ENCODE assay signal across 18 cellular contexts in genomic region chr17:21066394-21066793, GRCh38. TPM values are rescaled to one million over a fixed set of nuclear protein-coding genes. Genes with fewer than 3 reads are reported as not detected.
DNase-seq lines count a peak whose midpoint lies in the region; ATAC-seq, FAIRE-seq and TF ChIP-seq lines count a peak whose summit lies in the region.
"Had no signal": no experiment of that assay in that cellular context is flagged by ENCODE, and none has a peak within 500 bp of the region (broad histone marks: within the 10 kb centered on the region; RNA-seq: fewer than 3 reads in every experiment).

No MANE protein-coding gene starts in this region.

- in situ Hi-C loops in HepG2 (cut with HindIII; ENCODE audit: extremely low pct_ligation_motif_present, low pct_unique_long_range_greater_than_20kb) = no loop called here
- in situ Hi-C loops in K562 (cut with MboI) = no loop called here

- BruUV-seq in HepG2 (replicated peaks; lab: Mats Ljungman, UMichigan) (no TSS peak), K562 (replicated peaks; lab: Mats Ljungman, UMichigan) (no TSS peak)

- H3K79me2 ChIP-seq in HepG2 (ENCODE audit: insufficient read depth, low read length) (no peaks in the 10 kb centered on the region), K562 (ENCODE audit: control insufficient read depth, insufficient read depth, low read length) (no peaks in the 10 kb centered on the region)

- ATAC-seq in HepG2 (peak; percentile 43), right lobe of liver (no peak), K562 (peak; percentile 64)
- ATAC-seq in CD4-positive, alpha-beta T cell (ENCODE audit: poor library complexity) = no peak
- ATAC-seq: HCT116, Panc1 had no signal

- no peaks in the 10 kb centered on the region for H4K20me1 ChIP-seq in HepG2 (ENCODE audit: insufficient read depth, low read length)
- H4K20me1 ChIP-seq in K562 (replicated peaks; ENCODE audit: control insufficient read depth, insufficient read depth, low read length) = no peaks in the 10 kb centered on the region

- H3K36me3 ChIP-seq in HepG2 (replicated peaks in 1 of 2; ENCODE audit: control insufficient read depth in 1 of 2, insufficient read depth in 2 of 2, low read length in 2 of 2) (no peaks in the 10 kb centered on the region), right lobe of liver (no peaks in the 10 kb centered on the region), K562 (ENCODE audit: control insufficient read depth, insufficient read depth, low read length) (no peaks in the 10 kb centered on the region)
- H3K36me3 ChIP-seq: BE2C had no signal

- H3K9me3 ChIP-seq in HepG2 (ENCODE audit: low read length) (no peaks in the 10 kb centered on the region), right lobe of liver (no peaks in the 10 kb centered on the region), K562 (replicated peaks; ENCODE audit: control insufficient read depth, insufficient read depth, low read depth, low read length) (no peaks in the 10 kb centered on the region)
- no peaks in the 10 kb centered on the region for H3K9me3 ChIP-seq in CD4-positive, alpha-beta T cell (ENCODE audit: control insufficient read depth, low read length)
- H3K9me3 ChIP-seq: BE2C had no signal

- CTCF ChIA-PET in HepG2 (lab: Yijun Ruan, JAX; ENCODE audit: low intra/inter-chr PET ratio, low total read pairs) (no interaction called here), K562 (lab: Yijun Ruan, JAX; ENCODE audit: low intra/inter-chr PET ratio) (no interaction called here)
- CTCF ChIA-PET in activated CD4-positive, alpha-beta T cell treated with anti-CD3 and anti-CD28 coated beads, Interleukin-2, amount 10 ng/mL, durations not matched to agents 7 days and 5 days (lab: Charles Lee) = interaction anchor here (0.9 kb wide), 1 partner anchor 28 kb away, joined by 3 read pairs; no protein-coding TSS in a partner anchor
- CTCF ChIA-PET in CD4-positive, alpha-beta T cell (lab: Charles Lee) = interaction anchor here (1.2 kb wide), 1 partner anchor 23 kb away, joined by 3 read pairs; no protein-coding TSS in a partner anchor

- H3K4me3 ChIP-seq in HepG2 (replicated peaks in 1 of 3; ENCODE audit: insufficient read depth in 1 of 3, low read depth in 2 of 3, low read length in 3 of 3) = no peak overlapping the region
- no peak overlapping the region for H3K4me3 ChIP-seq in right lobe of liver
- no peak overlapping the region for H3K4me3 ChIP-seq in K562

- POLR2A ChIA-PET in HepG2 (lab: Yijun Ruan, JAX) = no interaction called here
- POLR2A ChIA-PET in K562 (lab: Yijun Ruan, JAX) = interaction anchor here (0.8 to 0.9 kb wide), 2 partner anchors 13 to 33 kb away, joined by 3 to 4 read pairs; no protein-coding TSS in a partner anchor
- POLR2A ChIA-PET in activated CD4-positive, alpha-beta T cell treated with anti-CD3 and anti-CD28 coated beads, Interleukin-2, amount 10 ng/mL, durations not matched to agents 7 days and 5 days (lab: Charles Lee) = no interaction called here
- POLR2A ChIA-PET in CD4-positive, alpha-beta T cell (lab: Charles Lee) = no interaction called here

- no peaks in the 10 kb centered on the region for H3K27me3 Mint-ChIP-seq in activated CD4-positive, alpha-beta T cell treated with anti-CD3 and anti-CD28 coated beads, Interleukin-2, amount 10 ng/mL, durations not matched to agents 7 days and 5 days
- no peaks in the 10 kb centered on the region for H3K27me3 Mint-ChIP-seq in CD4-positive, alpha-beta T cell

- TF ChIP-seq RAD21 in HepG2 (CRISPR knock-in tag; IDR thresholded peaks at IDR 0.05) (no peak), K562 (CRISPR knock-in tag; conservative IDR thresholded peaks at IDR 0.05 in 1 of 2, IDR thresholded peaks at IDR 0.05 in 1 of 2) (no peak)

- H3K27me3 ChIP-seq in HepG2 (ENCODE audit: control insufficient read depth in 1 of 2, insufficient read depth in 2 of 2, low read length in 2 of 2) (peaks cover 3 to 17% of the 10 kb centered on the region in 2 experiments; a peak in 4 of 5 replicates), right lobe of liver (no peaks in the 10 kb centered on the region), K562 (ENCODE audit: control insufficient read depth in 2 of 2, insufficient read depth in 2 of 2, low read length in 2 of 2) (no peaks in the 10 kb centered on the region)
- H3K27me3 ChIP-seq in CD4-positive, alpha-beta T cell (ENCODE audit: control insufficient read depth, insufficient read depth, low read length) = no peaks in the 10 kb centered on the region
- H3K27me3 ChIP-seq: BE2C had no signal

- no CpG with 5 or more reads among the region's 2 CpGs for WGBS in HepG2 (ENCODE audit: low lambda C conversion rate)
- WGBS in right lobe of liver (ENCODE audit: insufficient coverage, low coverage, low lambda C conversion rate, missing lambda C conversion rate) = no CpG with 5 or more reads among the region's 2 CpGs
- 0% methylated on average over 2 of the region's 2 CpGs for WGBS in K562 (ENCODE audit: insufficient coverage, low coverage, missing lambda C conversion rate)

- H3K9me1 ChIP-seq in K562 (ENCODE audit: control insufficient read depth, insufficient read depth, low read length) = no peaks in the 10 kb centered on the region

- H3K9me3 Mint-ChIP-seq in activated CD4-positive, alpha-beta T cell treated with anti-CD3 and anti-CD28 coated beads, Interleukin-2, amount 10 ng/mL, durations not matched to agents 7 days and 5 days = no peaks in the 10 kb centered on the region
- no peaks in the 10 kb centered on the region for H3K9me3 Mint-ChIP-seq in CD4-positive, alpha-beta T cell

- H3K4me1 ChIP-seq in HepG2 (ENCODE audit: insufficient read depth, low read length) (no peaks in the 10 kb centered on the region), right lobe of liver (no peaks in the 10 kb centered on the region), K562 (replicated peaks in 1 of 2; ENCODE audit: control insufficient read depth in 2 of 2, insufficient read depth in 2 of 2, low read length in 2 of 2) (peaks cover 2 to 4% of the 10 kb centered on the region in 2 experiments; a peak in 3 of 5 replicates)
- H3K4me1 ChIP-seq: BE2C had no signal

- H2AFZ ChIP-seq in HepG2 (ENCODE audit: low read length) (no peak overlapping the region), K562 (ENCODE audit: low read depth, low read length) (no peak overlapping the region)

- TF ChIP-seq EP300 in HepG2 (IDR thresholded peaks at IDR 0.05; ENCODE audit: low read depth in 2 of 2, low read length in 2 of 2) (no peak), HepG2 (CRISPR knock-in tag; IDR thresholded peaks at IDR 0.05; ENCODE audit: borderline replicate concordance) (no peak), K562 (IDR thresholded peaks at IDR 0.05; ENCODE audit: low read length) (no peak)

- H3K4me3 Mint-ChIP-seq in activated CD4-positive, alpha-beta T cell treated with anti-CD3 and anti-CD28 coated beads, Interleukin-2, amount 10 ng/mL, durations not matched to agents 7 days and 5 days = no peak overlapping the region
- no peak overlapping the region for H3K4me3 Mint-ChIP-seq in CD4-positive, alpha-beta T cell

- H3K27ac ChIP-seq in HepG2 (ENCODE audit: extremely low read length, insufficient read depth, low read length) (no peak overlapping the region), right lobe of liver (no peak overlapping the region), K562 (ENCODE audit: extremely low read depth, low read depth, low read length) (no peak overlapping the region)
- no peak overlapping the region for H3K27ac ChIP-seq in CD4-positive, alpha-beta T cell (ENCODE audit: low read depth, low read length)

- TF ChIP-seq POLR2A in HepG2 (IDR thresholded peaks at IDR 0.05; ENCODE audit: insufficient read depth in 1 of 2, low read depth in 2 of 2, low read length in 2 of 2) (no peak), right lobe of liver (IDR thresholded peaks at IDR 0.05) (no peak), K562 (conservative IDR thresholded peaks at IDR 0.05) (no peak)

- no peaks in the 10 kb centered on the region for H3K36me3 Mint-ChIP-seq in activated CD4-positive, alpha-beta T cell treated with anti-CD3 and anti-CD28 coated beads, Interleukin-2, amount 10 ng/mL, durations not matched to agents 7 days and 5 days (ENCODE audit: low read depth)
- no peaks in the 10 kb centered on the region for H3K36me3 Mint-ChIP-seq in CD4-positive, alpha-beta T cell (ENCODE audit: low read depth)

- intact Hi-C loops in HepG2 (cut with micrococcal nuclease; ENCODE audit: unreplicated experiment) (no loop called here), right lobe of liver (cut with DNase I) (no loop called here), K562 (cut with micrococcal nuclease) (no loop called here), cardiac septum (cut with DNase I) (no loop called here)
- intact Hi-C loops in CD4-positive, alpha-beta T cell (cut with DNase I, micrococcal nuclease) = no loop called here

- TF ChIP-seq CTCF in HepG2 (CRISPR knock-in tag; IDR thresholded peaks at IDR 0.05) (no peak), right lobe of liver (IDR thresholded peaks at IDR 0.05) (no peak), K562 (IDR thresholded peaks at IDR 0.05 in 2 of 3, conservative IDR thresholded peaks at IDR 0.05 in 1 of 3; ENCODE audit: insufficient read depth in 2 of 3, low read depth in 1 of 3, low read length in 3 of 3) (no peak)
- no peak for TF ChIP-seq CTCF in CD4-positive, alpha-beta T cell (IDR thresholded peaks at IDR 0.05)

- H3K4me2 ChIP-seq in HepG2 (ENCODE audit: low read depth, low read length) (no peak overlapping the region), K562 (ENCODE audit: insufficient read depth, low read length) (no peak overlapping the region)

- H3K27ac Mint-ChIP-seq in activated CD4-positive, alpha-beta T cell treated with anti-CD3 and anti-CD28 coated beads, Interleukin-2, amount 10 ng/mL, durations not matched to agents 7 days and 5 days = no peak overlapping the region
- no peak overlapping the region for H3K27ac Mint-ChIP-seq in CD4-positive, alpha-beta T cell

- FAIRE-seq in HepG2 (lab: Jason Lieb, UNC) = no peak
- FAIRE-seq in K562 (lab: Jason Lieb, UNC) = no peak
- FAIRE-seq: A204.1, GM18507 had no signal

- H3K4me1 Mint-ChIP-seq in activated CD4-positive, alpha-beta T cell treated with anti-CD3 and anti-CD28 coated beads, Interleukin-2, amount 10 ng/mL, durations not matched to agents 7 days and 5 days = no peaks in the 10 kb centered on the region
- no peaks in the 10 kb centered on the region for H3K4me1 Mint-ChIP-seq in CD4-positive, alpha-beta T cell (ENCODE audit: low read depth)

- H3K9ac ChIP-seq in HepG2 (ENCODE audit: insufficient read depth, low read depth, low read length) (no peak overlapping the region), K562 (ENCODE audit: insufficient read depth in 1 of 2, low read depth in 2 of 2, low read length in 2 of 2) (peak overlapping the region in 1 of 2 experiments; percentile 45; a peak in 1 of 4 replicates)

- DNase-seq in HepG2 (ENCODE audit: low spot score) = no peak
- no peak for DNase-seq in right lobe of liver
- peak; percentile 14 for DNase-seq in M059J (ENCODE audit: low read depth)
- DNase-seq in K562 (ENCODE audit: extremely low read depth in 1 of 4, low spot score in 3 of 4) = peak in 1 of 4 experiments; percentile 20
- no peak for DNase-seq in cardiac septum (ENCODE audit: low spot score)
- DNase-seq in activated CD4-positive, alpha-beta T cell treated with anti-CD3 and anti-CD28 coated beads, Interleukin-2, amount 10 ng/mL, durations not matched to agents 7 days and 5 days = no peak
- DNase-seq in kidney glomerular epithelial cell (lab: John Stamatoyannopoulos, UW) = no peak
- DNase-seq in CD4-positive, alpha-beta T cell = no peak
- DNase-seq: BE2C, DMS 273 treated with DMSO at 0.1 percent for 48 hours, NCI-H1048, NCI-H2107, NCI-H748 treated with DMSO at 0.1 percent for 48 hours, SHP77 treated with DMSO at 0.1 percent for 48 hours had no signal

RNA-seq across cellular contexts. Expression of gene USP22, which starts 23.6 kb away (rescaled TPM):
- total RNA-seq in HepG2 (2016; rRNA removed; fragmentation: Illumina TruSeq; extraction: Trizol) (130 and 131 TPM in 2 replicates), right lobe of liver (10 to 100 TPM; 69.8 to 81.2 (median 77.7) TPM), K562 (2014; rRNA removed) (54.3 and 71.1 TPM in 2 replicates), K562 (2014; rRNA removed; fragmentation: Illumina TruSeq; extraction: Trizol) (59.6 and 61.6 TPM in 2 replicates), K562 (2015; rRNA removed; fragmentation: Illumina TruSeq; extraction: Trizol) (56.2 and 58.9 TPM in 2 replicates), K562 (2021) (105 and 113 TPM in 2 replicates), cardiac septum (200 TPM)
- 17.2 and 17.3 TPM in 2 replicates for total RNA-seq in HepG2 (2016; cell fraction: cytosol; rRNA removed; fragmentation: Illumina TruSeq; extraction: Trizol; ENCODE audit: low read depth)
- 119 and 130 TPM in 2 replicates for total RNA-seq in HepG2 (2016; cell fraction: insoluble cytoplasmic fraction; rRNA removed; fragmentation: Illumina TruSeq; extraction: Trizol)
- total RNA-seq in HepG2 (2016; cell fraction: membrane; rRNA removed; fragmentation: Illumina TruSeq; extraction: Trizol) = 54.1 and 54.4 TPM in 2 replicates
- 79.5 and 96.3 TPM in 2 replicates for total RNA-seq in HepG2 (2016; cell fraction: nucleus; rRNA removed; fragmentation: Illumina TruSeq; extraction: Trizol)
- polyA plus RNA-seq in HepG2 (2011; rRNA removed) (98.0 and 124 TPM in 2 replicates), K562 (2011; rRNA removed) (79.9 and 93.3 TPM in 2 replicates), K562 (2014; fragmentation: Illumina TruSeq; extraction: Trizol) (77.5 and 91.3 TPM in 2 replicates), K562 (2014; fragmentation: Nextera tagmentation; extraction: Ambion mirVana) (1 to 10 TPM; 6.5 to 7.5 TPM), K562 (2014; rRNA removed) (46.4 and 51.6 TPM in 2 replicates)
- 56.8 and 60.3 TPM in 2 replicates for polyA plus RNA-seq in HepG2 (2011; cell fraction: cytosol; rRNA removed)
- 126 and 139 TPM in 2 replicates for polyA plus RNA-seq in HepG2 (2011; cell fraction: nucleus; rRNA removed)
- 65.0 and 69.3 TPM in 2 replicates for polyA plus RNA-seq in HepG2 (2012)
- 4.2 and 4.5 TPM in 2 replicates for polyA plus RNA-seq in HepG2 (2016; cell fraction: cytosol; fragmentation: Illumina TruSeq; extraction: Trizol; ENCODE audit: low read depth)
- 65.3 and 91.2 TPM in 2 replicates for polyA plus RNA-seq in HepG2 (2016; cell fraction: insoluble cytoplasmic fraction; fragmentation: Illumina TruSeq; extraction: Trizol; ENCODE audit: low read depth)
- 18.3 and 19.5 TPM in 2 replicates for polyA plus RNA-seq in HepG2 (2016; cell fraction: membrane; fragmentation: Illumina TruSeq; extraction: Trizol; ENCODE audit: low read depth)
- 101 and 103 TPM in 2 replicates for polyA plus RNA-seq in HepG2 (2016; cell fraction: nucleus; fragmentation: Illumina TruSeq; extraction: Trizol; ENCODE audit: insufficient read depth, low read depth)
- 337 and 421 TPM in 2 replicates for polyA minus RNA-seq in HepG2 (2011; rRNA and poly(A)+ RNA removed; ENCODE audit: low replicate concordance)
- polyA minus RNA-seq in HepG2 (2011; cell fraction: cytosol; rRNA and poly(A)+ RNA removed) = 104 and 120 TPM in 2 replicates
- 71.7 and 94.2 TPM in 2 replicates for polyA minus RNA-seq in HepG2 (2011; cell fraction: nucleus; rRNA and poly(A)+ RNA removed)
- total RNA-seq in M059J (2014; rRNA removed; shearing (Covaris generic)) = 144 and 170 TPM in 2 replicates
- 184 and 279 TPM in 2 replicates for total RNA-seq in K562 (2011; cell fraction: chromatin; rRNA removed; ENCODE audit: low replicate concordance)
- total RNA-seq in K562 (2011; cell fraction: nucleolus; rRNA removed) = 118 and 126 TPM in 2 replicates
- 105 and 120 TPM in 2 replicates for total RNA-seq in K562 (2011; cell fraction: nucleoplasm; rRNA removed)
- 50.7 and 75.4 TPM in 2 replicates for polyA plus RNA-seq in K562 (2011; cell fraction: cytosol; rRNA removed)
- polyA plus RNA-seq in K562 (2011; cell fraction: nucleus; rRNA removed) = 89.8 and 116 TPM in 2 replicates
- 70.3 and 91.2 TPM in 2 replicates for polyA plus RNA-seq in K562 (2012)
- 158 and 167 TPM in 2 replicates for polyA minus RNA-seq in K562 (2011; rRNA and poly(A)+ RNA removed)
- 74.7 and 128 TPM in 2 replicates for polyA minus RNA-seq in K562 (2011; cell fraction: cytosol; rRNA and poly(A)+ RNA removed)
- 43.2 and 82.8 TPM in 2 replicates for polyA minus RNA-seq in K562 (2011; cell fraction: nucleus; rRNA and poly(A)+ RNA removed)
- total RNA-seq in activated CD4-positive, alpha-beta T cell treated with anti-CD3 and anti-CD28 coated beads, Interleukin-2, amount 10 ng/mL, durations not matched to agents 7 days and 5 days = 100 to 1,000 TPM; 147 to 162 TPM
- total RNA-seq in CD4-positive, alpha-beta T cell = 100 to 1,000 TPM; 194 to 217 TPM

Comparison
In these comparisons a context has a peak if more than half of its experiments do, and no peak if none do; other contexts are left out.
1. ATAC-seq: peak in HepG2 (single experiment) and K562 (single experiment); none in right lobe of liver (0 of 4) and CD4-positive, alpha-beta T cell (single experiment).
2. CTCF ChIA-PET loops: an anchor here in activated CD4-positive, alpha-beta T cell treated with anti-CD3 and anti-CD28 coated beads, Interleukin-2, amount 10 ng/mL, durations not matched to agents 7 days and 5 days (0.9 kb wide) and CD4-positive, alpha-beta T cell (1.2 kb wide); none called in HepG2 and K562.
3. Of the 241 proteins assayed by ChIP-seq in both HepG2 and K562: peak only in HepG2: none; only in K562: MAFF, MAFG and NFE2; in both: none; in neither: 238.